30 cellular contexts compared by ENCODE assay signal in genomic region chr4:157806176-157806575, GRCh38.
A peak's percentile ranks its signal among the peaks of the same experiment; 100 is the strongest.
DNase-seq lines count a peak whose midpoint lies in the region; ATAC-seq and TF ChIP-seq lines count a peak whose summit lies in the region.
"Had no signal": no experiment of that assay in that cellular context is flagged by ENCODE, and none has a peak within 500 bp of the region (broad histone marks: within the 10 kb centered on the region; RNA-seq: fewer than 3 reads in every experiment).

No MANE protein-coding gene starts in this region.

- ATAC-seq in GM19035 (IDR thresholded peaks at IDR 0.05; ENCODE audit: unreplicated experiment): no peak
- ATAC-seq: CD8-positive, alpha-beta T cell; GM12878 had no signal

- DNase-seq in A673 (ENCODE audit: low spot score): peak; percentile 21
- peak; percentile 63 for DNase-seq in NCI-H1048 (lab: John Stamatoyannopoulos, UW)
- DNase-seq in adipocyte (ENCODE audit: low read depth): peak; percentile 25
- peak; percentile 51 for DNase-seq in putamen (ENCODE audit: low spot score)
- no peak for DNase-seq in NCI-H524 (lab: John Stamatoyannopoulos, UW)
- DNase-seq in midbrain (lab: John Stamatoyannopoulos, UW): no peak
- DNase-seq in coronary artery (ENCODE audit: low spot score): no peak
- DNase-seq: AML-193; C1 segment of cervical spinal cord; Caco-2; CD8-positive, alpha-beta T cell; DMS 273 treated with DMSO at 0.1 percent for 48 hours; DMS79; EL; GDM1; GOT3; HCEC 1CT; IMR-90; KG1; MG63; NCI-H1694; NCI-H2029 treated with DMSO at 0.1 percent for 48 hours; NCI-H2171; NCI-H226; NCI-H510A; OCI-M1; Peyer's patch; SHP77 treated with DMSO at 0.1 percent for 48 hours had no signal

- H3K4me1 ChIP-seq in A673 (ENCODE audit: insufficient read depth, low read length, poor library complexity, severe bottlenecking) (peaks cover 23% of the 10 kb centered on the region), adipocyte (ENCODE audit: control insufficient read depth, insufficient read depth, low read length) (no peaks in the 10 kb centered on the region)
- H3K4me1 ChIP-seq: Peyer's patch had no signal

- BruUV-seq in A673 (replicated peaks; lab: Mats Ljungman, UMichigan): no TSS peak

- POLR2A ChIA-PET in A673 (lab: Charles Lee; ENCODE audit: low non-redundant PET): no interaction called here

- TF ChIP-seq CTCF in A673 (conservative IDR thresholded peaks at IDR 0.05; ENCODE audit: low read depth, low read length) (no peak), coronary artery (IDR thresholded peaks at IDR 0.05) (no peak)

- H3K27me3 ChIP-seq in A673 (replicated peaks; ENCODE audit: insufficient read depth, low read depth, low read length, poor library complexity): no peaks in the 10 kb centered on the region
- H3K27me3 ChIP-seq in adipocyte (replicated peaks; ENCODE audit: control insufficient read depth, insufficient read depth, low read length): no peaks in the 10 kb centered on the region
- H3K27me3 ChIP-seq: MG63, Peyer's patch had no signal

- peaks cover 6% of the 10 kb centered on the region for H3K9me3 ChIP-seq in A673 (ENCODE audit: low read depth, low read length, poor library complexity, severe bottlenecking)
- H3K9me3 ChIP-seq in adipocyte (ENCODE audit: control insufficient read depth, low read length): no peaks in the 10 kb centered on the region
- H3K9me3 ChIP-seq: Caco-2, MG63, Peyer's patch had no signal

- H3K27ac ChIP-seq in A673 (ENCODE audit: low read depth, low read length, poor library complexity, severe bottlenecking) (no peak overlapping the region), coronary artery (no peak overlapping the region)
- H3K27ac ChIP-seq: Peyer's patch had no signal

- no peak overlapping the region for H3K4me3 ChIP-seq in A673 (ENCODE audit: low read depth, low read length, poor library complexity, severe bottlenecking)
- H3K4me3 ChIP-seq in adipocyte (ENCODE audit: low read length): no peak overlapping the region
- H3K4me3 ChIP-seq in coronary artery: no peak overlapping the region
- H3K4me3 ChIP-seq: GM12878, MG63, Peyer's patch had no signal

- H3K36me3 ChIP-seq in A673 (ENCODE audit: insufficient read depth, low read length, poor library complexity, severe bottlenecking) (no peaks in the 10 kb centered on the region), adipocyte (ENCODE audit: control insufficient read depth, insufficient read depth, low read length, severe bottlenecking) (no peaks in the 10 kb centered on the region)
- H3K36me3 ChIP-seq: MG63, Peyer's patch had no signal

- intact Hi-C loops in A673 (cut with micrococcal nuclease; ENCODE audit: unreplicated experiment): loop anchor here (10.0 kb wide), 1 partner anchor 581 kb away; the partner anchor contains the start of gene GRIA2

- CTCF ChIA-PET in A673 (lab: Charles Lee): no interaction called here

- H3K9ac ChIP-seq in adipocyte (ENCODE audit: low read length): no peak overlapping the region

Comparison
In these comparisons a context has a peak if more than half of its experiments do, and no peak if none do; other contexts are left out.
1. DNase-seq: peak in A673 (single experiment), NCI-H1048 (single experiment), adipocyte (single experiment) and putamen (single experiment); none in NCI-H524 (0 of 2), midbrain (single experiment) and coronary artery (single experiment).